Comparison of ENCODE assay signal across 28 cellular contexts in the genomic region with DNA sequence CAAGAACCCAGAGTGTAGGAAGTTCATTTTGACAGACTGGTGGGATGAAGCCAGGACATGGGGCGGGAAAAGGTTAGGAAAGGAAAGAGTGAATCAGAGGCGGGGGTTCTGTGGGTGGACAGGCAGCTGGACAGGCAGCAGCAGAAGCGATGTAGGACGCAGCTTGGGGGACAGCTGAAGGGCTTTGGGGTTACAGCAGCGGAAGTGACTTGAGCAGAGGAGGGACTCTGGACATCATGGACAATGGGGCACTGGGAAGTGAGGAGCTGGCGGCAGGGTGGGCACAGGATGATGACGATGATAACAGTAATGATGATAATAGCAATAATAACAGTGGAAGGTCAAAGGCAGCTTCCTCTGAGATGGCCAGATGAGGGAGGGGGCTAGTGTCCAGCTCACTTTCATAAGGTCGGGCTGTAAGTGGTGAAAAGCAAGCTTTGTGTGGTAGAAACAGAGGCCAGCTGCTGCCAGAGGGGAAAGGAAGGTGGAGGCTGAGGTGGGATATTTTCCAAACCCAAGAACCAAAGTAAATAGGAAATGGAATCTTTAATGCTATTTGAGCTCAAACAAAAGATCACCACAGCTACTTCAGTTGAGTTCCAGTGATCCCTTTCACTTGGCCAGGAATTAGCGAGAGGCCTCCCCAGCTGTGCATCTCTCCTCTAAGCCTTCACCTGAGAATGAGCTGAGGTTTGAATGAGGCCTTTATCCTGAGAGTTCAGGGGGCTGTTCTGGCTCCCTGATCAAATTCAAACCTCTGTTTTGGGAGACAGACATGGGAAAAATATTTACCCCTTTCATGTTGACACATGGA.
"Had no signal": no experiment of that assay in that cellular context is flagged by ENCODE, and none has a peak within 500 bp of the region (broad histone marks: within the 10 kb centered on the region; RNA-seq: fewer than 3 reads in every experiment).

No MANE protein-coding gene starts in this region.

- H3K4me3 Mint-ChIP-seq: activated B cell treated with CpG ODN at 0.5 μM for 24 hours; activated CD8-positive, alpha-beta T cell treated with anti-CD3 and anti-CD28 coated beads for 36 hours; activated T-cell treated with anti-CD3 and anti-CD28 coated beads, Interleukin-2, amount 50 U/mL, for 72 hours; immature natural killer cell; memory B cell; naive thymus-derived CD4-positive, alpha-beta T cell; stimulated activated memory B cell treated with anti-CD40 and anti-IgM and Interleukin-4, amounts not matched to agents 10 μg/mL and 1 μg/mL and 100 μg/mL, for 72 hours; T-cell; T-helper 2 cell treated with Interferon-gamma antibody and Interleukin-4, amounts not matched to agents 5 μg/mL and 100 μg/mL, for 36 hours had no signal

- FAIRE-seq: colon, endometrium had no signal

- H3K9me3 Mint-ChIP-seq: activated B cell treated with CpG ODN at 0.5 μM for 24 hours; activated CD8-positive, alpha-beta T cell treated with anti-CD3 and anti-CD28 coated beads for 36 hours; activated naive CD4-positive, alpha-beta T cell treated with anti-CD3 and anti-CD28 coated beads, Interleukin-2, amount 50 U/mL, for 72 hours; activated T-cell treated with anti-CD3 and anti-CD28 coated beads, Interleukin-2, amount 50 U/mL, for 72 hours; immature natural killer cell; memory B cell; stimulated activated memory B cell treated with anti-CD40 and anti-IgM and Interleukin-4, amounts not matched to agents 10 μg/mL and 1 μg/mL and 100 μg/mL, for 72 hours; T-cell; T-helper 2 cell treated with Interferon-gamma antibody and Interleukin-4, amounts not matched to agents 5 μg/mL and 100 μg/mL, for 36 hours had no signal

- ATAC-seq: activated CD8-positive, alpha-beta T cell treated with anti-CD3 and anti-CD28 coated beads for 36 hours; activated naive CD4-positive, alpha-beta T cell treated with anti-CD3 and anti-CD28 coated beads, Interleukin-2, amount 50 U/mL, for 72 hours; activated T-cell treated with anti-CD3 and anti-CD28 coated beads, Interleukin-2, amount 50 U/mL, for 72 hours; gastroesophageal sphincter; naive thymus-derived CD4-positive, alpha-beta T cell; stimulated activated memory B cell treated with anti-CD40 and anti-IgM and Interleukin-4, amounts not matched to agents 10 μg/mL and 1 μg/mL and 100 μg/mL, for 72 hours; T-cell had no signal

- H3K27me3 Mint-ChIP-seq: activated CD8-positive, alpha-beta T cell treated with anti-CD3 and anti-CD28 coated beads for 36 hours had no signal

- H3K36me3 Mint-ChIP-seq: activated naive CD4-positive, alpha-beta T cell treated with anti-CD3 and anti-CD28 coated beads, Interleukin-2, amount 50 U/mL, for 72 hours; immature natural killer cell; memory B cell; naive thymus-derived CD4-positive, alpha-beta T cell; stimulated activated memory B cell treated with anti-CD40 and anti-IgM and Interleukin-4, amounts not matched to agents 10 μg/mL and 1 μg/mL and 100 μg/mL, for 72 hours; T-cell had no signal

- H3K4me1 Mint-ChIP-seq: activated B cell treated with CpG ODN at 0.5 μM for 24 hours; immature natural killer cell; memory B cell; naive thymus-derived CD4-positive, alpha-beta T cell; stimulated activated memory B cell treated with anti-CD40 and anti-IgM and Interleukin-4, amounts not matched to agents 10 μg/mL and 1 μg/mL and 100 μg/mL, for 72 hours; T-cell had no signal

- H3K27ac Mint-ChIP-seq: activated B cell treated with CpG ODN at 0.5 μM for 24 hours; activated CD8-positive, alpha-beta T cell treated with anti-CD3 and anti-CD28 coated beads for 36 hours; activated naive CD4-positive, alpha-beta T cell treated with anti-CD3 and anti-CD28 coated beads, Interleukin-2, amount 50 U/mL, for 72 hours; activated T-cell treated with anti-CD3 and anti-CD28 coated beads, Interleukin-2, amount 50 U/mL, for 72 hours; immature natural killer cell; memory B cell; naive thymus-derived CD4-positive, alpha-beta T cell; progenitor cell of endocrine pancreas; stimulated activated memory B cell treated with anti-CD40 and anti-IgM and Interleukin-4, amounts not matched to agents 10 μg/mL and 1 μg/mL and 100 μg/mL, for 72 hours; T-cell; T-helper 2 cell treated with Interferon-gamma antibody and Interleukin-4, amounts not matched to agents 5 μg/mL and 100 μg/mL, for 36 hours had no signal

- DNase-seq: activated B cell treated with CpG ODN at 0.5 μM for 24 hours; activated CD4-positive, alpha-beta T cell treated with anti-CD3 and anti-CD28 coated beads, Interleukin-2, amount 50 U/mL, for 1 hour; activated CD8-positive, alpha-beta T cell treated with anti-CD3 and anti-CD28 coated beads for 36 hours; activated naive CD4-positive, alpha-beta T cell; activated T-cell treated with anti-CD3 and anti-CD28 coated beads, Interleukin-2, amount 50 U/mL, for 72 hours; anterior cingulate cortex; dermis blood vessel endothelial cell; effector CD8-positive, alpha-beta T cell; hypothalamus; immature natural killer cell; kidney glomerular epithelial cell; midbrain; naive thymus-derived CD4-positive, alpha-beta T cell; stimulated activated CD4-positive, alpha-beta T cell treated with anti-CD3 and anti-CD28 coated beads, Interleukin-1b, Interleukin-23, amount 100 ng/mL, for 48 hours; stimulated activated CD4-positive, alpha-beta T cell treated with anti-CD3 and anti-CD28 coated beads, Interleukin-4, amount 100 ng/mL, for 4 hours; stimulated activated CD8-positive, alpha-beta memory T cell treated with anti-CD3 and anti-CD28 coated beads, Interleukin-4, amount 100 ng/mL, for 48 hours; stomach; T-cell; thyroid gland; upper lobe of left lung had no signal
